ENCODE assay signal across 8 cellular contexts in the genomic region with DNA sequence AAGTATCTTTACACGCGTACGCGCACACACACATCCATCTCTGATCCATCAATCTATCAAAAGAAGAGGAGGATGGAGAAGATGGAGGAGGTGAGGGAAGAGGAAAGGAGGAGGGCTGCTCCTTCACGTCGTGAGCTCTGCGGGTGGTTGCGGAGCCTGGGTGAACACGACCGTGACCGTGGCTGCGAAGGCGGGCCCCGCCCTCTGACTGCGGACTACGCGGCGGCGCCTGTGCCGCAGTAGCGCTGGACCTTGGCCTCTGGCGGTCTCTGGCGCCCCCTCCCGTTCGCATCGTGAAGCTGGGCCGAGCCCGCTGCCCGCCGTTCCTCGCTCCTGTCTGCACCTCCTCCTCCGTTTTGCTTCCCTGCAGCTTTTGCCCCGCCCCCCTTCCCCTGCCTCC.
DNase-seq lines count a peak whose midpoint lies in the region; ATAC-seq and TF ChIP-seq lines count a peak whose summit lies in the region.

No MANE protein-coding gene starts in this region.

- in situ Hi-C loops in astrocyte of the cerebellum (cut with HindIII; ENCODE audit: low sequenced_read_pairs) = no loop called here

- no peaks in the 10 kb centered on the region for H3K27me3 ChIP-seq in GM06990 (replicated peaks; ENCODE audit: control insufficient read depth, insufficient read depth, low read length)

- ATAC-seq in HG02571 (IDR thresholded peaks at IDR 0.05; ENCODE audit: unreplicated experiment) = peak; percentile 82
- no peak for ATAC-seq in HG02870 (IDR thresholded peaks at IDR 0.05; ENCODE audit: unreplicated experiment)

- DNase-seq in GM06990 (ENCODE audit: extremely low read depth, insufficient read length) = peak; percentile 85
- DNase-seq in NCI-H146 (lab: John Stamatoyannopoulos, UW) = peak; percentile 83
- peak; percentile 63 for DNase-seq in T1000 (lab: John Stamatoyannopoulos, UW)
- no peak for DNase-seq in astrocyte of the cerebellum (ENCODE audit: low read depth)
- DNase-seq in hippocampal formation (lab: John Stamatoyannopoulos, UW) = peak; percentile 38 to 76
- DNase-seq in retinal pigment epithelial cell (ENCODE audit: low read depth) = no peak

- H3K4me3 ChIP-seq in GM06990 (replicated peaks; ENCODE audit: low read depth, low read length) (peak overlapping the region; percentile 62), astrocyte of the cerebellum (ENCODE audit: low read depth, low read length) (peak overlapping the region; percentile 48), retinal pigment epithelial cell (ENCODE audit: low read length) (peak overlapping the region; percentile 52)

- H3K36me3 ChIP-seq in GM06990 (ENCODE audit: control insufficient read depth, insufficient read depth, low read length) = no peaks in the 10 kb centered on the region

- peak; percentile 64 for TF ChIP-seq CTCF in GM06990 (IDR thresholded peaks at IDR 0.05; ENCODE audit: insufficient read depth, low read length, poor library complexity, severe bottlenecking)
- TF ChIP-seq CTCF in astrocyte of the cerebellum (IDR thresholded peaks at IDR 0.05; ENCODE audit: low read depth, low read length, missing control alignments) = peak; percentile 66
- peak; percentile 70 for TF ChIP-seq CTCF in retinal pigment epithelial cell (conservative IDR thresholded peaks at IDR 0.05; ENCODE audit: low read depth, low read length)

Comparison
In these comparisons a context has a peak if more than half of its experiments do, and no peak if none do; other contexts are left out.
1. DNase-seq: peak in GM06990 (single experiment), NCI-H146 (single experiment), T1000 (single experiment) and hippocampal formation (2 of 2); none in astrocyte of the cerebellum (single experiment) and retinal pigment epithelial cell (single experiment).
2. Peak in every context shown above with its lines, with median percentiles within 50 percentile points of each other: H3K4me3 ChIP-seq and CTCF ChIP-seq.